8 cellular contexts compared by ENCODE assay signal in genomic region chr7:124155400-124156022, GRCh38.
DNase-seq lines count a peak whose midpoint lies in the region; TF ChIP-seq lines count a peak whose summit lies in the region.

No MANE protein-coding gene starts in this region.

- no peak overlapping the region for H3K27ac ChIP-seq in osteoblast (ENCODE audit: low read depth, low read length)

- H3K36me3 Mint-ChIP-seq in HFFc6 (ENCODE audit: low read depth), result no peaks in the 10 kb centered on the region

- no peak overlapping the region for H3K4me3 Mint-ChIP-seq in HFFc6

- H4K20me1 ChIP-seq in osteoblast (ENCODE audit: insufficient read depth, low read length), result no peaks in the 10 kb centered on the region

- peak; percentile 8 for DNase-seq in GM03348 (ENCODE audit: low spot score)
- no peak for DNase-seq in HFFc6
- DNase-seq in NCI-H2171 (lab: John Stamatoyannopoulos, UW), result peak; percentile 1
- DNase-seq in cerebellar cortex (ENCODE audit: low spot score), result peak; percentile 58
- DNase-seq in osteoblast (ENCODE audit: insufficient read length, low spot score, missing footprints), result no peak
- DNase-seq in hepatic stellate cell (ENCODE audit: low spot score), result no peak
- DNase-seq in middle frontal gyrus (ENCODE audit: extremely low spot score, low spot score), result no peak
- DNase-seq in COLO668 (lab: John Stamatoyannopoulos, UW; ENCODE audit: unreplicated experiment), result no peak

- H3K79me2 ChIP-seq in osteoblast (ENCODE audit: insufficient read depth, low read length), result no peaks in the 10 kb centered on the region

- H2AFZ ChIP-seq in osteoblast (ENCODE audit: low read length), result no peak overlapping the region

- H3K27me3 Mint-ChIP-seq in HFFc6 (ENCODE audit: insufficient read depth), result no peaks in the 10 kb centered on the region

- H3K4me1 Mint-ChIP-seq in HFFc6 (ENCODE audit: low read depth), result no peaks in the 10 kb centered on the region

- TF ChIP-seq CTCF in HFFc6 (IDR thresholded peaks at IDR 0.05) (peak; percentile 69), osteoblast (IDR thresholded peaks at IDR 0.05; ENCODE audit: extremely low read depth, low read depth, low read length) (peak; percentile 50)

- no peaks in the 10 kb centered on the region for H3K27me3 ChIP-seq in osteoblast (ENCODE audit: insufficient read depth, low read length)

- no peak overlapping the region for H3K4me3 ChIP-seq in osteoblast (ENCODE audit: insufficient read depth, low read length)

- no peaks in the 10 kb centered on the region for H3K9me3 ChIP-seq in osteoblast (ENCODE audit: low read depth, low read length)

- no peak overlapping the region for H3K4me2 ChIP-seq in osteoblast (ENCODE audit: insufficient read depth, low read length)

- H3K9me3 Mint-ChIP-seq in HFFc6, result peaks cover 12% of the 10 kb centered on the region; the same call in 1 of the 2 replicates

- no peak overlapping the region for H3K27ac Mint-ChIP-seq in HFFc6

- no peaks in the 10 kb centered on the region for H3K36me3 ChIP-seq in osteoblast (ENCODE audit: insufficient read depth, low read length)

- H3K4me1 ChIP-seq in osteoblast (ENCODE audit: insufficient read depth, low read length), result no peaks in the 10 kb centered on the region

Comparison
In these comparisons a context has a peak if more than half of its experiments do, and no peak if none do; other contexts are left out.
1. DNase-seq: peak in GM03348 (single experiment), NCI-H2171 (single experiment) and cerebellar cortex (single experiment); none in HFFc6 (single experiment), osteoblast (single experiment), hepatic stellate cell (single experiment), middle frontal gyrus (single experiment) and COLO668 (single experiment).